Comparison of ENCODE assay signal across 11 cellular contexts in the genomic region with DNA sequence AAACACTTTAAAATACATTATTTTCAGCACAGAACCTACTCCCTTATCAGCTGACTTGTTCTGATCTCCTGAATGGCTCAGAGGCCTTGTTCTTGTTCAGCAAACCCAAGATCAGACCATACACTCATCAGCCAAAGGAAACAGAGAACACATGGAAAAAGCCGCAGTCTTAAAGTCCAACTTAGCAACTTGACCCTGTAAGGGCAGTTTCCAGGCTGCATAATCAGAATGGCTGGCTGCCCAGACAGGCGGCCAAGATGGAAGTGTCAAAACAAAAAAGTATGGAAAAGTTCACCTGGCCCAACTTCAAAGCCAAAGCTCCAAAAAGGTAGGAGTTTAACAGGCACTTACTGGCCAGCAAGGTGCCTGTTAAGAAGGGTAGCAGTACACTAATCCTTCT. TPM values are rescaled to one million over a fixed set of nuclear protein-coding genes. Genes with fewer than 3 reads are reported as not detected.
A peak's percentile ranks its signal among the peaks of the same experiment; 100 is the strongest.
DNase-seq lines count a peak whose midpoint lies in the region; ATAC-seq and TF ChIP-seq lines count a peak whose summit lies in the region.
"Had no signal": no experiment of that assay in that cellular context is flagged by ENCODE, and none has a peak within 500 bp of the region (broad histone marks: within the 10 kb centered on the region; RNA-seq: fewer than 3 reads in every experiment).

No MANE protein-coding gene starts in this region.

- H3K27me3 ChIP-seq in adrenal gland, result no peaks in the 10 kb centered on the region
- H3K27me3 ChIP-seq: spleen, tibial nerve had no signal

- H3K4me1 Mint-ChIP-seq in activated CD4-positive, alpha-beta T cell treated with anti-CD3 and anti-CD28 coated beads, Interleukin-2, amount 10 ng/mL, durations not matched to agents 7 days and 5 days, result no peaks in the 10 kb centered on the region

- no peak for TF ChIP-seq CTCF in AG09309 (IDR thresholded peaks at IDR 0.05; ENCODE audit: control insufficient read depth, insufficient read depth, low read depth, low read length, missing control alignments)
- no peak for TF ChIP-seq CTCF in adrenal gland (IDR thresholded peaks at IDR 0.05)
- TF ChIP-seq CTCF in foreskin fibroblast (IDR thresholded peaks at IDR 0.05; ENCODE audit: low read depth, low read length), result no peak
- no peak for TF ChIP-seq CTCF in omental fat pad (IDR thresholded peaks at IDR 0.05)

- CTCF ChIA-PET in activated CD4-positive, alpha-beta T cell treated with anti-CD3 and anti-CD28 coated beads, Interleukin-2, amount 10 ng/mL, durations not matched to agents 7 days and 5 days (lab: Charles Lee), result interaction anchor here (0.7 to 1.1 kb wide), 2 partner anchors 14 to 284 kb away, joined by 3 to 4 read pairs; no protein-coding TSS in a partner anchor

- DNase-seq in AG09309 (ENCODE audit: low read depth) (peak; percentile 48), adrenal gland (peak; percentile 57 to 81 (median 66)), foreskin fibroblast (peak; percentile 83 to 90), omental fat pad (ENCODE audit: low spot score) (no peak), NOMO-1 treated with dmso at 0.1 percent for 144 hours (lab: John Stamatoyannopoulos, UW; ENCODE audit: unreplicated experiment) (no peak)
- no peak for DNase-seq in activated CD4-positive, alpha-beta T cell treated with anti-CD3 and anti-CD28 coated beads, Interleukin-2, amount 10 ng/mL, durations not matched to agents 7 days and 5 days
- DNase-seq: activated naive CD8-positive, alpha-beta T cell treated with anti-CD3 and anti-CD28 coated beads, Interleukin-2, amount 10 ng/mL, durations not matched to agents 7 days and 5 days; spleen had no signal

- intact Hi-C loops in adrenal gland (cut with DNase I), result no loop called here

- TF ChIP-seq POLR2A in adrenal gland (IDR thresholded peaks at IDR 0.05), result no peak

- no peak overlapping the region for H3K27ac Mint-ChIP-seq in activated CD4-positive, alpha-beta T cell treated with anti-CD3 and anti-CD28 coated beads, Interleukin-2, amount 10 ng/mL, durations not matched to agents 7 days and 5 days
- H3K27ac Mint-ChIP-seq: activated naive CD8-positive, alpha-beta T cell treated with anti-CD3 and anti-CD28 coated beads, Interleukin-2, amount 10 ng/mL, durations not matched to agents 7 days and 5 days had no signal

- H3K9me3 ChIP-seq in adrenal gland (replicated peaks in 1 of 3), result no peaks in the 10 kb centered on the region
- H3K9me3 ChIP-seq: spleen, tibial nerve had no signal

- H3K27ac ChIP-seq in adrenal gland, result peak overlapping the region; percentile 52 to 62 (median 56)

- no peaks in the 10 kb centered on the region for H3K36me3 ChIP-seq in adrenal gland (replicated peaks in 1 of 2)
- H3K36me3 ChIP-seq: spleen, tibial nerve had no signal

- peaks cover 29 to 47% of the 10 kb centered on the region in 2 donors for H3K4me1 ChIP-seq in adrenal gland (replicated peaks in 1 of 2)

- no peaks in the 10 kb centered on the region for H3K36me3 Mint-ChIP-seq in activated CD4-positive, alpha-beta T cell treated with anti-CD3 and anti-CD28 coated beads, Interleukin-2, amount 10 ng/mL, durations not matched to agents 7 days and 5 days (ENCODE audit: low read depth)
- H3K36me3 Mint-ChIP-seq: activated naive CD8-positive, alpha-beta T cell treated with anti-CD3 and anti-CD28 coated beads, Interleukin-2, amount 10 ng/mL, durations not matched to agents 7 days and 5 days had no signal

- POLR2A ChIA-PET in activated CD4-positive, alpha-beta T cell treated with anti-CD3 and anti-CD28 coated beads, Interleukin-2, amount 10 ng/mL, durations not matched to agents 7 days and 5 days (lab: Charles Lee), result no interaction called here

- H3K9me3 Mint-ChIP-seq in activated CD4-positive, alpha-beta T cell treated with anti-CD3 and anti-CD28 coated beads, Interleukin-2, amount 10 ng/mL, durations not matched to agents 7 days and 5 days, result no peaks in the 10 kb centered on the region
- H3K9me3 Mint-ChIP-seq: activated naive CD8-positive, alpha-beta T cell treated with anti-CD3 and anti-CD28 coated beads, Interleukin-2, amount 10 ng/mL, durations not matched to agents 7 days and 5 days had no signal

- WGBS in adrenal gland, 4 donors, result 12 to 32% (median 27%) methylated on average over 2 of the region's 2 CpGs

- H3K27me3 Mint-ChIP-seq in activated CD4-positive, alpha-beta T cell treated with anti-CD3 and anti-CD28 coated beads, Interleukin-2, amount 10 ng/mL, durations not matched to agents 7 days and 5 days, result no peaks in the 10 kb centered on the region
- H3K27me3 Mint-ChIP-seq: activated naive CD8-positive, alpha-beta T cell treated with anti-CD3 and anti-CD28 coated beads, Interleukin-2, amount 10 ng/mL, durations not matched to agents 7 days and 5 days had no signal

- ATAC-seq in omental fat pad (ENCODE audit: low FRiP score) (peak; percentile 74), HG03097 (IDR thresholded peaks at IDR 0.05; ENCODE audit: low FRiP score, unreplicated experiment) (no peak), HG02571 (IDR thresholded peaks at IDR 0.05; ENCODE audit: unreplicated experiment) (no peak)

- H3K4me3 ChIP-seq in AG09309 (ENCODE audit: control insufficient read depth, low read depth, low read length) (no peak overlapping the region), adrenal gland (no peak overlapping the region), foreskin fibroblast (ENCODE audit: low read depth in 1 of 2, low read length in 2 of 2) (no peak overlapping the region)
- H3K4me3 ChIP-seq: spleen, tibial nerve had no signal

- no peak overlapping the region for H3K4me3 Mint-ChIP-seq in activated CD4-positive, alpha-beta T cell treated with anti-CD3 and anti-CD28 coated beads, Interleukin-2, amount 10 ng/mL, durations not matched to agents 7 days and 5 days
- H3K4me3 Mint-ChIP-seq: activated naive CD8-positive, alpha-beta T cell treated with anti-CD3 and anti-CD28 coated beads, Interleukin-2, amount 10 ng/mL, durations not matched to agents 7 days and 5 days had no signal

RNA-seq across cellular contexts. Expression of a gene that starts 56.3 kb away (rescaled TPM):
- total RNA-seq in adrenal gland, result 100 to 1,000 TPM in 7 of 8 donors, 10 to 100 TPM in 1; 81.9 to 171 (median 136) TPM
- polyA plus RNA-seq in adrenal gland, result 100 to 1,000 TPM; 143 to 313 (median 213) TPM
- 10 to 100 TPM; 34.7 to 66.0 (median 38.9) TPM for total RNA-seq in omental fat pad
- 1 to 10 TPM; 9.4 to 9.7 TPM for total RNA-seq in activated CD4-positive, alpha-beta T cell treated with anti-CD3 and anti-CD28 coated beads, Interleukin-2, amount 10 ng/mL, durations not matched to agents 7 days and 5 days

Comparison
In these comparisons a context has a peak if more than half of its experiments do, and no peak if none do; other contexts are left out.
1. DNase-seq: peak in AG09309 (single experiment), adrenal gland (7 of 7) and foreskin fibroblast (2 of 2); none in omental fat pad (single experiment), NOMO-1 treated with dmso at 0.1 percent for 144 hours (single experiment) and activated CD4-positive, alpha-beta T cell treated with anti-CD3 and anti-CD28 coated beads, Interleukin-2, amount 10 ng/mL, durations not matched to agents 7 days and 5 days (single experiment).